ENCODE assay signal across 7 cellular contexts in the genomic region with DNA sequence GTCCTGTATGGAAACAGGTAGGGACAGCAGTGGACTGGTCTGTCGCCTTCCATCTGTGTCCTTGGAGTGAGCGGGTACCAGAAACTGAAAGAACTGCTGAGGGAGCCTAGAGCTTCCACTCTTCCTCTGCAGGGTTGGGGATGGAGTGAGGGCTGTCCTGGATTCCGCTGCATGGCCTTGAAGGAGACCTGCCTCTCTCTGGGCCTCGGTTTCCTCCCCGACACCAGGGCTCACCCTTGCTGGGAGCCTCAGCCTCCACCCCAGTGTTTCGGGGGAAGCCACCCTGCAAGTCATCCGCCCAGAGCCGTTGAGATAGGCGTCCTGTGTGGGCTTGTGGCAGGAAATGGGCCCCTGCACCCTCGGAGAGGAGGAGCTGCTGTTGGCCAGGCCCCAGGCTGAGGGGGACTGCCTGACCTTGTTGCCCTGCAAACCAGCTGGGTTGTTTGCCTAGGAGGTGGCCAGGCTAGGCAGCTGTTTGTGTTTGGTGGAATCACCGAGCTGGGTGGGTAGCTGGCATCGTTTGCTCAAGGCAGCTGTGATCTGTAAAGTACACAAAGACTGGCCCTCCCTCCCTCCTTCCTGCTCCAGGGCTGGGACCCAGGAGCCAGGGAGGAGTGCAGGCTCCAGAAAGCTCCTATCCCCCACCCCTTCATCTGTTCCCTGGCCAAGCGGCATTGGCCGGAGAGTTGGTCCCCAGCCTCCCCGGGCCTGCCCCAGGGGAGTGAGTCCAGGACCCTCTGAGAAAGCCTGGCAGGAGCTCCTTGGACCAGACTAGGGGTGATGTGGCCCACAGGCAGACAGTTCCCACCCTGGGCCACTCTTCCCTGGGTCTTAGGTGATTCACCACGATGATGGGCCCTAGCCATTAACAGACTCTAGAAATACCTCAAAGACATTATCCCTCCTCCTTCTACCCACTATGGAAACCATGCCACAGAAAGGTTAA. TPM values are rescaled to one million over a fixed set of nuclear protein-coding genes. Genes with fewer than 3 reads are reported as not detected.
DNase-seq lines count a peak whose midpoint lies in the region; ATAC-seq, FAIRE-seq and TF ChIP-seq lines count a peak whose summit lies in the region.

No MANE protein-coding gene starts in this region.

- H3K4me3 ChIP-seq in HUES64 (ENCODE audit: low read length) (peak overlapping the region; percentile 70), H1 (ENCODE audit: extremely low read depth in 1 of 4, insufficient read depth in 2 of 4, low read depth in 3 of 4, low read length in 4 of 4) (peak overlapping the region; percentile 55 to 75 (median 64); a peak in 7 of 8 replicates), skin epidermis (peak overlapping the region; percentile 13 to 37 (median 26)), HAP-1 (no peak overlapping the region)

- CTCF ChIA-PET in activated B cell treated with CpG ODN at 0.5 μM for 24 hours (lab: Charles Lee) (interaction anchor here (0.6 to 6.5 kb wide), 14 partner anchors 8 to 359 kb away, joined by 3 to 187 read pairs (median 8); partner anchors contain the start of genes CD300H and NAT9), H1 (lab: Charles Lee; ENCODE audit: partially characterized antibody) (interaction anchor here (0.6 to 5.7 kb wide), 42 partner anchors 7 to 172 kb away, joined by 3 to 81 read pairs (median 8); partner anchors contain the start of gene NAT9)

- no peaks in the 10 kb centered on the region for H3K9me3 ChIP-seq in HUES64 (ENCODE audit: insufficient read depth, low read depth, low read length)
- H3K9me3 ChIP-seq in H1 (ENCODE audit: insufficient read depth in 2 of 2, low read depth in 1 of 2, low read length in 1 of 2), result no peaks in the 10 kb centered on the region
- no peaks in the 10 kb centered on the region for H3K9me3 ChIP-seq in HAP-1

- no peak for TF ChIP-seq EP300 in H1 (IDR thresholded peaks at IDR 0.05; ENCODE audit: borderline replicate concordance in 1 of 2, low read depth in 2 of 2, low read length in 2 of 2)

- TF ChIP-seq RAD21 in H1 (IDR thresholded peaks at IDR 0.05 in 1 of 2, conservative IDR thresholded peaks at IDR 0.05 in 1 of 2; ENCODE audit: low read depth in 2 of 2, low read length in 2 of 2), result no peak

- no peaks in the 10 kb centered on the region for H3K79me1 ChIP-seq in H1 (ENCODE audit: low read depth, low read length)

- peaks cover 13% of the 10 kb centered on the region; the same call in 1 of the 2 replicates for H3K4me1 ChIP-seq in HUES64 (ENCODE audit: insufficient read depth, low read length)
- peaks cover 5 to 18% (median 11%) of the 10 kb centered on the region in 4 experiments for H3K4me1 ChIP-seq in H1 (replicated peaks in 1 of 4; ENCODE audit: control insufficient read depth in 3 of 4, insufficient read depth in 4 of 4, low read length in 3 of 4)
- peaks cover 3% of the 10 kb centered on the region; the same call in 1 of the 2 replicates for H3K4me1 ChIP-seq in HAP-1

- POLR2A ChIA-PET in activated B cell treated with CpG ODN at 0.5 μM for 24 hours (lab: Charles Lee), result interaction anchor here (0.5 to 4.7 kb wide), 11 partner anchors 10 to 1328 kb away, joined by 3 to 76 read pairs (median 4); partner anchors contain the start of genes FDXR, MRPL58, NAT9 and NHERF1
- POLR2A ChIA-PET in H1 (lab: Charles Lee; ENCODE audit: partially characterized antibody), result interaction anchor here (0.6 to 4.6 kb wide), 7 partner anchors 11 to 83 kb away, joined by 3 to 60 read pairs (median 5); partner anchors contain the start of gene NHERF1

- peak overlapping the region; percentile 48; the same call in 1 of the 2 replicates for H2BK5ac ChIP-seq in H1 (ENCODE audit: low read depth, low read length)

- TF ChIP-seq CTCF in activated B cell treated with CpG ODN at 0.5 μM for 24 hours (IDR thresholded peaks at IDR 0.05) (no peak), H1 (IDR thresholded peaks at IDR 0.05; ENCODE audit: control extremely low read depth in 1 of 3, insufficient read depth in 1 of 3, low read depth in 1 of 3, low read length in 3 of 3) (no peak)

- ATAC-seq in GM19328 (IDR thresholded peaks at IDR 0.05; ENCODE audit: unreplicated experiment) (peak; percentile 42), activated B cell treated with CpG ODN at 0.5 μM for 24 hours (ENCODE audit: low read depth) (peak; percentile 44)

- peak overlapping the region; percentile 57; the same call in 1 of the 2 replicates for H2AFZ ChIP-seq in H1 (ENCODE audit: low read length)

- H2BK15ac ChIP-seq in H1 (ENCODE audit: low read length), result no peak overlapping the region

- H3K36me3 Mint-ChIP-seq in activated B cell treated with CpG ODN at 0.5 μM for 24 hours (ENCODE audit: low read depth), result no peaks in the 10 kb centered on the region

- H4K20me1 ChIP-seq in H1 (replicated peaks in 1 of 2; ENCODE audit: control insufficient read depth in 1 of 2, insufficient read depth in 2 of 2, low read length in 2 of 2), result peaks cover 0 to 2% of the 10 kb centered on the region in 2 experiments

- H3K79me2 ChIP-seq in H1 (ENCODE audit: control insufficient read depth in 1 of 2, insufficient read depth in 2 of 2, low read length in 2 of 2), result no peaks in the 10 kb centered on the region

- DNase-seq in activated B cell treated with CpG ODN at 0.5 μM for 24 hours (peak; percentile 44), H1 (ENCODE audit: low read depth in 1 of 2, low spot score in 2 of 2) (no peak), HAP-1 (ENCODE audit: low spot score in 2 of 2) (no peak), NCI-H1417 treated with DMSO at 0.1 percent for 48 hours (lab: John Stamatoyannopoulos, UW) (no peak)

- no peak overlapping the region for H3K9ac ChIP-seq in HUES64 (ENCODE audit: low read depth, low read length)
- H3K9ac ChIP-seq in H1 (replicated peaks in 1 of 4; ENCODE audit: extremely low read depth in 1 of 4, low read depth in 3 of 4, low read length in 3 of 4), result no peak overlapping the region

- H2AK5ac ChIP-seq in H1 (ENCODE audit: low read depth, low read length), result 0 out of 2 replicates have a peak overlapping the region, but pooled peaks have one; percentile 16

- no peak overlapping the region for H3K14ac ChIP-seq in H1 (ENCODE audit: insufficient read length)

- H2BK20ac ChIP-seq in H1 (ENCODE audit: low read length), result no peak overlapping the region

- peaks cover 65% of the 10 kb centered on the region for H3K4me1 Mint-ChIP-seq in activated B cell treated with CpG ODN at 0.5 μM for 24 hours

- H3K9me3 Mint-ChIP-seq in activated B cell treated with CpG ODN at 0.5 μM for 24 hours, result no peaks in the 10 kb centered on the region

- H3K36me3 ChIP-seq in HUES64 (ENCODE audit: insufficient read depth, low read length), result no peaks in the 10 kb centered on the region
- H3K36me3 ChIP-seq in H1 (ENCODE audit: control insufficient read depth in 2 of 4, insufficient read depth in 4 of 4, low read length in 3 of 4), result no peaks in the 10 kb centered on the region
- no peaks in the 10 kb centered on the region for H3K36me3 ChIP-seq in HAP-1 (replicated peaks)

- H3K56ac ChIP-seq in H1 (replicated peaks; ENCODE audit: insufficient read length, low read depth, low read length), result no peak overlapping the region

- intact Hi-C loops in activated B cell treated with CpG ODN at 0.5 μM for 24 hours (cut with micrococcal nuclease), result loop anchor here (10.0 kb wide), 1 partner anchor 304 kb away; the partner anchor contains the start of gene GPRC5C

- H3K27me3 ChIP-seq in HUES64 (ENCODE audit: insufficient read depth, low read length) (peaks cover 36% of the 10 kb centered on the region), H1 (replicated peaks in 1 of 4; ENCODE audit: control insufficient read depth in 3 of 4, extremely low read depth in 1 of 4, insufficient read depth in 3 of 4, low read length in 3 of 4) (peaks cover 0 to 8% (median 2%) of the 10 kb centered on the region in 4 experiments; a peak in 4 of 7 replicates), HAP-1 (ENCODE audit: low read depth) (peaks cover 31% of the 10 kb centered on the region)

- TF ChIP-seq POLR2A in H1 (IDR thresholded peaks at IDR 0.05; ENCODE audit: control extremely low read depth in 1 of 2, low read depth in 2 of 2, low read length in 2 of 2), result no peak

- no peak overlapping the region for H4K5ac ChIP-seq in H1 (ENCODE audit: insufficient read length, low read depth, low read length)

- peak overlapping the region; percentile 61 for H3K4ac ChIP-seq in H1 (replicated peaks; ENCODE audit: insufficient read length, low read depth, low read length)

- H3K27ac ChIP-seq in HUES64 (ENCODE audit: low read depth, low read length) (no peak overlapping the region), H1 (ENCODE audit: low read depth, low read length) (no peak overlapping the region), skin epidermis (peak overlapping the region in 14 of 21 experiments; percentile 22 to 90 (median 70))

- FAIRE-seq in H1 (lab: Jason Lieb, UNC), result no peak

- peak overlapping the region; percentile 71 for H3K18ac ChIP-seq in H1 (ENCODE audit: extremely low read depth, low read length)

- in situ Hi-C loops in HAP-1 (cut with MboI; ENCODE audit: low sequenced_read_pairs), result no loop called here

- peaks cover 12% of the 10 kb centered on the region; the same call in 1 of the 2 replicates for H3K23me2 ChIP-seq in H1 (ENCODE audit: low read depth, low read length)

- peak overlapping the region; percentile 22 for H4K8ac ChIP-seq in H1 (ENCODE audit: extremely low read depth, insufficient read depth, low read length)

- H4K91ac ChIP-seq in H1 (replicated peaks; ENCODE audit: insufficient read length, low read length), result peak overlapping the region; percentile 68

- H3K4me2 ChIP-seq in H1 (ENCODE audit: insufficient read depth in 1 of 2, low read depth in 2 of 2, low read length in 2 of 2), result peak overlapping the region; percentile 73 to 84

- H3K27me3 Mint-ChIP-seq in activated B cell treated with CpG ODN at 0.5 μM for 24 hours, result no peaks in the 10 kb centered on the region

- WGBS in HUES64, result 71% methylated on average over 16 of the region's 16 CpGs
- 80% methylated on average over 13 of the region's 16 CpGs; no CpG with 5 or more reads in 1 of the 2 experiments for WGBS in H1 (ENCODE audit: extremely low coverage in 1 of 2, insufficient coverage in 1 of 2, insufficient read length in 1 of 2, insufficient replicate concordance in 2 of 2, low coverage in 1 of 2, low lambda C conversion rate in 2 of 2, missing lambda C conversion rate in 1 of 2), 2 experiments

- peak overlapping the region; percentile 88 for H3K27ac Mint-ChIP-seq in activated B cell treated with CpG ODN at 0.5 μM for 24 hours

- peak overlapping the region; percentile 26 for H2BK120ac ChIP-seq in H1 (replicated peaks; ENCODE audit: low read depth, low read length)

- H2BK12ac ChIP-seq in H1 (ENCODE audit: low read depth, low read length), result peak overlapping the region; percentile 90; the same call in 1 of the 2 replicates

- H3K23ac ChIP-seq in H1 (ENCODE audit: insufficient read length), result no peak overlapping the region

- peak overlapping the region; percentile 85 for H3K4me3 Mint-ChIP-seq in activated B cell treated with CpG ODN at 0.5 μM for 24 hours

RNA-seq across cellular contexts. Expression of gene RAB37, which starts 1.3 kb away (rescaled TPM):
- 0.95 TPM for polyA plus RNA-seq in HUES64 (2013, experiment 1 of 2)
- polyA plus RNA-seq in HUES64 (2013, experiment 2 of 2), result 3.0 TPM
- 11.0 and 11.1 TPM in 2 replicates for total RNA-seq in activated B cell treated with CpG ODN at 0.5 μM for 24 hours
- total RNA-seq in H1 (2021; fragmentation: NEBNext Ultra II Directional; extraction: Animal tissue kit (Norgen Biotek cat#: 25700)), result 5.2 and 5.5 TPM in 2 replicates
- 6.1 and 6.6 TPM in 2 replicates for polyA plus RNA-seq in H1 (2011; rRNA removed)
- 9.7 TPM for polyA plus RNA-seq in H1 (2011; cell fraction: cytosol; rRNA removed)
- polyA plus RNA-seq in H1 (2011; cell fraction: nucleus; rRNA removed), result 13.3 TPM
- polyA plus RNA-seq in H1 (2012, experiment 1 of 2), result 5.0 to 7.8 TPM (median 6.5 TPM) in 4 replicates
- polyA plus RNA-seq in H1 (2012, experiment 2 of 2), result 4.2 TPM
- polyA plus RNA-seq in H1 (2013, experiment 1 of 2), result 6.1 TPM
- polyA plus RNA-seq in H1 (2013, experiment 2 of 2), result 5.8 TPM
- 4.4 and 12.4 TPM in 2 replicates for polyA minus RNA-seq in H1 (2011; rRNA and poly(A)+ RNA removed)
- polyA minus RNA-seq in H1 (2011; cell fraction: cytosol; rRNA and poly(A)+ RNA removed), result 7.9 TPM
- polyA minus RNA-seq in H1 (2011; cell fraction: nucleus; rRNA and poly(A)+ RNA removed), result 2.7 TPM

RNA-seq across cellular contexts. Expression of gene NHERF1, which starts 10.1 kb away (rescaled TPM):
- polyA plus RNA-seq in HUES64 (2013, experiment 1 of 2), result 84.0 TPM
- 89.4 TPM for polyA plus RNA-seq in HUES64 (2013, experiment 2 of 2)
- total RNA-seq in activated B cell treated with CpG ODN at 0.5 μM for 24 hours, result 33.3 and 34.5 TPM in 2 replicates
- total RNA-seq in H1 (2021; fragmentation: NEBNext Ultra II Directional; extraction: Animal tissue kit (Norgen Biotek cat#: 25700)), result 91.3 and 92.9 TPM in 2 replicates
- 99.2 and 140 TPM in 2 replicates for polyA plus RNA-seq in H1 (2011; rRNA removed)
- 107 TPM for polyA plus RNA-seq in H1 (2011; cell fraction: cytosol; rRNA removed)
- 85.0 TPM for polyA plus RNA-seq in H1 (2011; cell fraction: nucleus; rRNA removed)
- polyA plus RNA-seq in H1 (2012, experiment 1 of 2), result 74.7 to 102 TPM (median 92.8 TPM) in 4 replicates
- 128 TPM for polyA plus RNA-seq in H1 (2012, experiment 2 of 2)
- polyA plus RNA-seq in H1 (2013, experiment 1 of 2), result 121 TPM
- 130 TPM for polyA plus RNA-seq in H1 (2013, experiment 2 of 2)
- 57.8 and 78.7 TPM in 2 replicates for polyA minus RNA-seq in H1 (2011; rRNA and poly(A)+ RNA removed)
- 43.7 TPM for polyA minus RNA-seq in H1 (2011; cell fraction: cytosol; rRNA and poly(A)+ RNA removed)
- 26.3 TPM for polyA minus RNA-seq in H1 (2011; cell fraction: nucleus; rRNA and poly(A)+ RNA removed)

RNA-seq across cellular contexts. Expression of gene CD300LF, which starts 25.6 kb away (rescaled TPM):
- not detected for polyA plus RNA-seq in HUES64 (2013, experiment 1 of 2)
- polyA plus RNA-seq in HUES64 (2013, experiment 2 of 2), result not detected
- 0.12 and 0.33 TPM in 2 replicates for total RNA-seq in activated B cell treated with CpG ODN at 0.5 μM for 24 hours
- not detected in 2 replicates for total RNA-seq in H1 (2021; fragmentation: NEBNext Ultra II Directional; extraction: Animal tissue kit (Norgen Biotek cat#: 25700))
- polyA plus RNA-seq in H1 (2011; rRNA removed), result not detected in 2 replicates
- polyA plus RNA-seq in H1 (2011; cell fraction: cytosol; rRNA removed), result not detected
- not detected for polyA plus RNA-seq in H1 (2011; cell fraction: nucleus; rRNA removed)
- not detected in 4 replicates for polyA plus RNA-seq in H1 (2012, experiment 1 of 2)
- polyA plus RNA-seq in H1 (2012, experiment 2 of 2), result not detected
- polyA plus RNA-seq in H1 (2013, experiment 1 of 2), result not detected
- polyA plus RNA-seq in H1 (2013, experiment 2 of 2), result not detected
- polyA minus RNA-seq in H1 (2011; rRNA and poly(A)+ RNA removed), result not detected in 2 replicates
- polyA minus RNA-seq in H1 (2011; cell fraction: cytosol; rRNA and poly(A)+ RNA removed), result not detected
- polyA minus RNA-seq in H1 (2011; cell fraction: nucleus; rRNA and poly(A)+ RNA removed), result not detected

RNA-seq across cellular contexts. Expression of gene NAT9, which starts 37.8 kb away (rescaled TPM):
- 22.7 TPM for polyA plus RNA-seq in HUES64 (2013, experiment 1 of 2)
- polyA plus RNA-seq in HUES64 (2013, experiment 2 of 2), result 24.3 TPM
- 59.4 and 79.7 TPM in 2 replicates for total RNA-seq in activated B cell treated with CpG ODN at 0.5 μM for 24 hours
- 40.6 and 42.7 TPM in 2 replicates for total RNA-seq in H1 (2021; fragmentation: NEBNext Ultra II Directional; extraction: Animal tissue kit (Norgen Biotek cat#: 25700))
- 32.3 and 42.4 TPM in 2 replicates for polyA plus RNA-seq in H1 (2011; rRNA removed)
- 67.6 TPM for polyA plus RNA-seq in H1 (2011; cell fraction: cytosol; rRNA removed)
- polyA plus RNA-seq in H1 (2011; cell fraction: nucleus; rRNA removed), result 198 TPM
- polyA plus RNA-seq in H1 (2012, experiment 1 of 2), result 49.1 to 72.7 TPM (median 58.9 TPM) in 4 replicates
- 32.4 TPM for polyA plus RNA-seq in H1 (2012, experiment 2 of 2)
- 28.5 TPM for polyA plus RNA-seq in H1 (2013, experiment 1 of 2)
- polyA plus RNA-seq in H1 (2013, experiment 2 of 2), result 24.6 TPM
- polyA minus RNA-seq in H1 (2011; rRNA and poly(A)+ RNA removed), result 39.6 and 41.7 TPM in 2 replicates
- polyA minus RNA-seq in H1 (2011; cell fraction: cytosol; rRNA and poly(A)+ RNA removed), result 18.8 TPM
- 50.9 TPM for polyA minus RNA-seq in H1 (2011; cell fraction: nucleus; rRNA and poly(A)+ RNA removed)

Comparison
In these comparisons a context has a peak if more than half of its experiments do, and no peak if none do; other contexts are left out.
1. H3K27ac ChIP-seq: peak in skin epidermis (14 of 21); none in HUES64 (single experiment) and H1 (single experiment).